Comparison of ENCODE assay signal across 8 cellular contexts in the genomic region with DNA sequence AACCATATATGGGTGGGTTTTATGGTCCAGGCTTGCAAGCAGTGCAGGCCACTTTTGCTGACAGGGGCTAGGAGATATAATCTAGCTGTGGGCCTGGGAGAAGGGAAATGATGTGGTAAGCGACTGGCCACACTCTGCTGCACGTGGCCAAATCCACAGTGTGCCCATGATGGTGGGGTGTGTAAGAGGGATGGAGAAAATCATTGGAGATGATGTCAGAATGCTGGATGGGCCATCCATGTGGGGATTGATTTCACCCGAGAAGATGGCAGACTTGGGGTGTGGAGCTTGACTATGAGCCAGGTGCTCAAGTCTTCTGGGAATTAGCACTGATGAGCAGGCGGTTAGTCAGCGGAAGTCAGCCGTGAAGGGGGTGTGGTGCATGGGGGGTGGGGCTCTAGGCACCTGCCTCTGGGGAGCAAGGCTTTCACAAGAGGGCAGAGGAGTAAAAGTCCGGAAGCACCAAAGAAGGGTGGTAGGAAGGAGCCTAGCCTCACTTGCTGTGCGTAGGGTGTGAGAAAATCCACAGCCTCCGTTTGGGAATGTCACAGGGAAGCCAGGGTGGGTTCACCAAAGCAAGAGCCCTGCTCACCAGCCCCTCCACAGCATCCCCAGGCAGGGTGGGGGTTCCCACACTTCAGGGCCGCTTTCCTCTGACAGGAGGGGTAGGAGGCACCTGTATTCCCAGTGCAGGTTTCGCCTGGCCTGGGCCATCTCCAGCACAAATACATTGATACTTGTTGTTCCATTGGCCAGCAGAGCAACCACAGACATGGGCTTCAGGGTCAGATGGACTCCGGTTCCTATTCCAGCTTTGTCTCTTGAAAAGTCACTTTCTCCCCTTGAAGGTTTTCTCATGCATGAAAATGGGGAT. TPM values are rescaled to one million over a fixed set of nuclear protein-coding genes. Genes with fewer than 3 reads are reported as not detected.
A peak's percentile ranks its signal among the peaks of the same experiment; 100 is the strongest.
DNase-seq lines count a peak whose midpoint lies in the region; ATAC-seq and TF ChIP-seq lines count a peak whose summit lies in the region.

No MANE protein-coding gene starts in this region.

- H3K36me3 Mint-ChIP-seq in activated T-helper 2 cell treated with anti-CD3 and anti-CD28 coated beads, Interferon-gamma antibody, Interleukin-2, Interleukin-4, amounts not matched to agents 10 μg/mL and 5 μg/mL and 100 μg/mL, durations not matched to agents 14 hours and 24 hours and 36 hours (ENCODE audit: low read depth): no peaks in the 10 kb centered on the region

- no peaks in the 10 kb centered on the region for H3K9me3 ChIP-seq in ascending aorta

- H3K27ac ChIP-seq in ascending aorta: no peak overlapping the region

- H3K4me1 Mint-ChIP-seq in activated T-helper 2 cell treated with anti-CD3 and anti-CD28 coated beads, Interferon-gamma antibody, Interleukin-2, Interleukin-4, amounts not matched to agents 10 μg/mL and 5 μg/mL and 100 μg/mL, durations not matched to agents 14 hours and 24 hours and 36 hours (ENCODE audit: low read depth): peaks cover 18% of the 10 kb centered on the region

- H3K9me3 Mint-ChIP-seq in activated T-helper 2 cell treated with anti-CD3 and anti-CD28 coated beads, Interferon-gamma antibody, Interleukin-2, Interleukin-4, amounts not matched to agents 10 μg/mL and 5 μg/mL and 100 μg/mL, durations not matched to agents 14 hours and 24 hours and 36 hours: no peaks in the 10 kb centered on the region

- ATAC-seq in GM18861 (IDR thresholded peaks at IDR 0.05; ENCODE audit: unreplicated experiment): peak; percentile 69
- peak; percentile 70 for ATAC-seq in HG02571 (IDR thresholded peaks at IDR 0.05; ENCODE audit: unreplicated experiment)

- no peaks in the 10 kb centered on the region for H3K27me3 ChIP-seq in ascending aorta

- H3K36me3 ChIP-seq in ascending aorta: no peaks in the 10 kb centered on the region

- H3K4me1 ChIP-seq in ascending aorta: peaks cover 0 to 5% of the 10 kb centered on the region in 2 donors

- intact Hi-C loops in ascending aorta (cut with DNase I): no loop called here
- intact Hi-C loops in activated T-helper 2 cell treated with anti-CD3 and anti-CD28 coated beads, Interferon-gamma antibody, Interleukin-2, Interleukin-4, amounts not matched to agents 10 μg/mL and 5 μg/mL and 100 μg/mL, durations not matched to agents 14 hours and 24 hours and 36 hours (cut with micrococcal nuclease): no loop called here

- no peak overlapping the region for H3K27ac Mint-ChIP-seq in activated T-helper 2 cell treated with anti-CD3 and anti-CD28 coated beads, Interferon-gamma antibody, Interleukin-2, Interleukin-4, amounts not matched to agents 10 μg/mL and 5 μg/mL and 100 μg/mL, durations not matched to agents 14 hours and 24 hours and 36 hours

- no peak overlapping the region for H3K4me3 ChIP-seq in ascending aorta

- TF ChIP-seq CTCF in ascending aorta (IDR thresholded peaks at IDR 0.05): no peak

- DNase-seq in NCI-H1436 treated with DMSO at 0.1 percent for 48 hours (lab: John Stamatoyannopoulos, UW) (peak; percentile 38), fibroblast of peridontal ligament (ENCODE audit: extremely low read depth) (peak; percentile 51), ascending aorta (ENCODE audit: low spot score in 2 of 2) (no peak), DMS153 (lab: John Stamatoyannopoulos, UW) (no peak), NCI-H146 (lab: John Stamatoyannopoulos, UW) (no peak)
- no peak for DNase-seq in activated T-helper 2 cell treated with anti-CD3 and anti-CD28 coated beads, Interferon-gamma antibody, Interleukin-2, Interleukin-4, amounts not matched to agents 10 μg/mL and 5 μg/mL and 100 μg/mL, durations not matched to agents 14 hours and 24 hours and 36 hours (ENCODE audit: low spot score)

- no peak overlapping the region for H3K4me3 Mint-ChIP-seq in activated T-helper 2 cell treated with anti-CD3 and anti-CD28 coated beads, Interferon-gamma antibody, Interleukin-2, Interleukin-4, amounts not matched to agents 10 μg/mL and 5 μg/mL and 100 μg/mL, durations not matched to agents 14 hours and 24 hours and 36 hours (ENCODE audit: low read depth)

- peaks cover 13% of the 10 kb centered on the region for H3K27me3 Mint-ChIP-seq in activated T-helper 2 cell treated with anti-CD3 and anti-CD28 coated beads, Interferon-gamma antibody, Interleukin-2, Interleukin-4, amounts not matched to agents 10 μg/mL and 5 μg/mL and 100 μg/mL, durations not matched to agents 14 hours and 24 hours and 36 hours (ENCODE audit: low read depth)

RNA-seq across cellular contexts. Expression of a gene that starts 44.5 kb away (rescaled TPM):
- total RNA-seq in ascending aorta: 19.6 TPM
- total RNA-seq in activated T-helper 2 cell treated with anti-CD3 and anti-CD28 coated beads, Interferon-gamma antibody, Interleukin-2, Interleukin-4, amounts not matched to agents 10 μg/mL and 5 μg/mL and 100 μg/mL, durations not matched to agents 14 hours and 24 hours and 36 hours: not detected in 2 replicates

Comparison
In these comparisons a context has a peak if more than half of its experiments do, and no peak if none do; other contexts are left out.
1. DNase-seq: peak in NCI-H1436 treated with DMSO at 0.1 percent for 48 hours (single experiment) and fibroblast of peridontal ligament (single experiment); none in ascending aorta (0 of 2), DMS153 (single experiment), activated T-helper 2 cell treated with anti-CD3 and anti-CD28 coated beads, Interferon-gamma antibody, Interleukin-2, Interleukin-4, amounts not matched to agents 10 μg/mL and 5 μg/mL and 100 μg/mL, durations not matched to agents 14 hours and 24 hours and 36 hours (single experiment) and NCI-H146 (single experiment).
2. RNA of a gene that starts 44.5 kb away (total RNA-seq): 19.6 TPM in ascending aorta (single experiment); not detected in activated T-helper 2 cell treated with anti-CD3 and anti-CD28 coated beads, Interferon-gamma antibody, Interleukin-2, Interleukin-4, amounts not matched to agents 10 μg/mL and 5 μg/mL and 100 μg/mL, durations not matched to agents 14 hours and 24 hours and 36 hours; every median in the first group is over 10 times any median in the second.